ENCODE assay signal across 8 cellular contexts in the genomic region with DNA sequence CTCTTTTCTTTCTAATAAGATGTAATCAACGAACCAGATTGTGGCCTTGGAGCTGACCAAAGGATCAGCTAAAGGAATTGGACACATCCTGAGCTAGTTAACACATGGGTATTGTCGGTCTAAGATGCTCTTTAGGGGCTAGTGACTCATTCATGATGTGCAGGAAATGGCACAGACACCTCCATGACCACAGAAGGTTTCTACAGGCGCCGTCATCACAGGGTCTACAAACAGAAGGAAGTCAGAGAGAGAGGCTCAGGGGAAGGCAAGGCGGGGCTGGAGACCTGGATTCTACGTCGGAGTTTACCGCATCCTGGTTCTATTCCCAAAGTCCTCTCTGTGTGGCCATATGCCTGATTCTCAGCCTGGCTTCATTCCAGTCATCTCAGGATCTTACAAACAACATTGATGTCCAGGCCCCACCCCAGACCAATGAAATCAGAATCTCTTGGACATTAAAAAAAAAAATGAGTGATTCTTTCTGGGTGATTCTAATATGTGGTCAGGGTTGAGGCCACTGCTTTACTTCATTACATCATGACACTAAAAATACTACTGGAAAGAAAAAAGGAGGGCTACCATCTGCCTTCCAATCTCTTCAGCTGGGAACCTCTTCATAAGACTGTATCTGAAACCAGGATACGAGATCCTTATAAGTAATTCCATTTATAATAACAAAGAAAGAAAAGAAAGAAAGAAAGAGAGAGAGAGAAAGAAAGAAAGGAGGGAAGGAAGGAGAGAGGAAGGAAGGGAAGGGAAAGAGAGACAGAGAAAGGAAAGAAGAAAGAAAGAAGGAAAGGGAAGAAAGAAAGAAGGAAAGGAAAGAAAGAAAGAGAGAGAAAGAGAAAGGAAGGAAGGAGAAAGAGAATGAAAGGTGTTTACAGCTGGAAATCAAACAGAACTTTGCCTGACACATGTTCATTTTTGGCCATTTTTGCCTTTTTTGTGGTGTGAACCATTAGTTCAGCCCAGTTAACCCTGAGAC. TPM values are rescaled to one million over a fixed set of nuclear protein-coding genes. Genes with fewer than 3 reads are reported as not detected.
DNase-seq lines count a peak whose midpoint lies in the region; ATAC-seq, FAIRE-seq and TF ChIP-seq lines count a peak whose summit lies in the region.

No MANE protein-coding gene starts in this region.

- no peak overlapping the region for H2AFZ ChIP-seq in keratinocyte (ENCODE audit: control insufficient read depth, low read length)

- H3K4me1 ChIP-seq in keratinocyte (ENCODE audit: control insufficient read depth, extremely low read depth, insufficient read depth, low read length), result peaks cover 25% of the 10 kb centered on the region
- peaks cover 12% of the 10 kb centered on the region for H3K4me1 ChIP-seq in upper lobe of right lung

- peak overlapping the region; percentile 22 for H3K4me2 ChIP-seq in keratinocyte (ENCODE audit: control insufficient read depth, extremely low read depth, insufficient read depth, low read depth, low read length)

- H3K36me3 ChIP-seq in keratinocyte (ENCODE audit: control insufficient read depth in 2 of 2, extremely low read depth in 1 of 2, insufficient read depth in 2 of 2, low read length in 2 of 2) (no peaks in the 10 kb centered on the region), upper lobe of right lung (no peaks in the 10 kb centered on the region)

- no peaks in the 10 kb centered on the region for H4K20me1 ChIP-seq in keratinocyte (ENCODE audit: control insufficient read depth, extremely low read depth, insufficient read depth, low read length)

- H3K27ac ChIP-seq in keratinocyte (ENCODE audit: control insufficient read depth, insufficient read depth, low read length) (peak overlapping the region; percentile 54), upper lobe of right lung (no peak overlapping the region)

- H3K9me3 Mint-ChIP-seq in glutamatergic neuron (ENCODE audit: unreplicated experiment), result no peaks in the 10 kb centered on the region

- H3K9me3 ChIP-seq in keratinocyte (ENCODE audit: control insufficient read depth, low read depth, low read length) (no peaks in the 10 kb centered on the region), upper lobe of right lung (no peaks in the 10 kb centered on the region)

- H3K27me3 ChIP-seq in keratinocyte (ENCODE audit: control insufficient read depth, extremely low read depth, insufficient read depth, low read length), result no peaks in the 10 kb centered on the region
- no peaks in the 10 kb centered on the region for H3K27me3 ChIP-seq in upper lobe of right lung

- intact Hi-C loops in upper lobe of right lung (cut with DNase I), result no loop called here

- H3K9me1 ChIP-seq in keratinocyte (ENCODE audit: control insufficient read depth, extremely low read depth, insufficient read depth, low read length), result no peaks in the 10 kb centered on the region

- dilution Hi-C loops in keratinocyte (cut with MboI; ENCODE audit: extremely low pct_ligation_motif_present, low sequenced_read_pairs), result no loop called here

- no peak overlapping the region for H3K4me3 Mint-ChIP-seq in glutamatergic neuron (ENCODE audit: unreplicated experiment)

- no peak overlapping the region for H3K27ac Mint-ChIP-seq in glutamatergic neuron (ENCODE audit: unreplicated experiment)

- H3K4me3 ChIP-seq in AG09309 (ENCODE audit: control insufficient read depth, low read depth, low read length) (no peak overlapping the region), keratinocyte (ENCODE audit: control insufficient read depth in 2 of 3, extremely low read depth in 1 of 3, insufficient read depth in 2 of 3, low read depth in 1 of 3, low read length in 3 of 3) (no peak overlapping the region), upper lobe of right lung (no peak overlapping the region)

- peaks cover 4% of the 10 kb centered on the region for H3K27me3 Mint-ChIP-seq in glutamatergic neuron (ENCODE audit: unreplicated experiment)

- H3K79me2 ChIP-seq in keratinocyte (ENCODE audit: control insufficient read depth, insufficient read depth, low read length), result no peaks in the 10 kb centered on the region

- TF ChIP-seq CTCF in AG09309 (IDR thresholded peaks at IDR 0.05; ENCODE audit: control insufficient read depth, insufficient read depth, low read depth, low read length, missing control alignments), result no peak
- TF ChIP-seq CTCF in keratinocyte (optimal IDR thresholded peaks at IDR 0.05 in 1 of 3, IDR thresholded peaks at IDR 0.05 in 1 of 3, conservative IDR thresholded peaks at IDR 0.05 in 1 of 3; ENCODE audit: extremely low read depth in 1 of 3, insufficient read depth in 2 of 3, low read length in 3 of 3), result no peak
- no peak for TF ChIP-seq CTCF in upper lobe of right lung (IDR thresholded peaks at IDR 0.05)
- TF ChIP-seq CTCF in glutamatergic neuron (IDR thresholded peaks at IDR 0.05; ENCODE audit: partially characterized antibody, unreplicated experiment), result no peak

- peak; percentile 95 for DNase-seq in AG09309 (ENCODE audit: low read depth)
- DNase-seq in HTR-8/SVneo (ENCODE audit: insufficient read length, low spot score), result peak; percentile 43
- peak; percentile 30 for DNase-seq in activated T-cell treated with anti-CD3 and anti-CD28 coated beads for 1 hour (ENCODE audit: low read depth)
- peak; percentile 84 for DNase-seq in keratinocyte (ENCODE audit: low read depth, low spot score)
- no peak for DNase-seq in upper lobe of right lung
- no peak for DNase-seq in glutamatergic neuron
- no peak for DNase-seq in NCI-H2081 (lab: John Stamatoyannopoulos, UW)

- FAIRE-seq in HTR-8/SVneo (lab: Jason Lieb, UNC) (no peak), keratinocyte (lab: Jason Lieb, UNC) (peak; percentile 91)

- no peaks in the 10 kb centered on the region for H3K4me1 Mint-ChIP-seq in glutamatergic neuron (ENCODE audit: low read depth, unreplicated experiment)

- peak; percentile 83 for ATAC-seq in GM21423 (IDR thresholded peaks at IDR 0.05; ENCODE audit: unreplicated experiment)
- ATAC-seq in upper lobe of right lung, result peak; percentile 40

- H3K36me3 Mint-ChIP-seq in glutamatergic neuron (ENCODE audit: unreplicated experiment), result no peaks in the 10 kb centered on the region

- H3K9ac ChIP-seq in keratinocyte (ENCODE audit: control insufficient read depth, extremely low read depth, insufficient read depth, low read length), result no peak overlapping the region

RNA-seq across cellular contexts. Expression of a gene that starts 11.6 kb away (rescaled TPM):
- 65.9 to 76.3 TPM (median 71.6 TPM) in 3 replicates for polyA plus RNA-seq in keratinocyte
- polyA plus RNA-seq in keratinocyte (2011; ENCODE audit: low read depth), result 3.3 TPM
- 21.8 and 28.1 TPM in 2 replicates for polyA plus RNA-seq in keratinocyte (2011; cell fraction: cytosol; rRNA removed)
- polyA plus RNA-seq in keratinocyte (2011; cell fraction: nucleus; rRNA removed), result 79.7 and 91.4 TPM in 2 replicates
- 6.1 and 44.5 TPM in 2 replicates for polyA plus RNA-seq in keratinocyte (2012; ENCODE audit: low replicate concordance)
- polyA minus RNA-seq in keratinocyte, result 108 to 194 TPM (median 132 TPM) in 3 replicates
- 34.3 TPM for polyA minus RNA-seq in keratinocyte (2011; cell fraction: cytosol; rRNA and poly(A)+ RNA removed)
- 57.8 and 150 TPM in 2 replicates for polyA minus RNA-seq in keratinocyte (2011; cell fraction: nucleus; rRNA and poly(A)+ RNA removed)
- total RNA-seq in upper lobe of right lung, result 80.1 TPM
- total RNA-seq in glutamatergic neuron (ENCODE audit: unreplicated experiment), result not detected

Comparison
In these comparisons a context has a peak if more than half of its experiments do, and no peak if none do; other contexts are left out.
1. DNase-seq: peak in AG09309 (single experiment), HTR-8/SVneo (single experiment), activated T-cell treated with anti-CD3 and anti-CD28 coated beads for 1 hour (single experiment) and keratinocyte (single experiment); none in upper lobe of right lung (single experiment), glutamatergic neuron (single experiment) and NCI-H2081 (0 of 2).
2. RNA of a gene that starts 11.6 kb away (total RNA-seq): 80.1 TPM in upper lobe of right lung (single experiment); not detected in glutamatergic neuron (single experiment); every median in the first group is over 10 times any median in the second.